Comparison of ENCODE assay signal across 30 cellular contexts in the genomic region with DNA sequence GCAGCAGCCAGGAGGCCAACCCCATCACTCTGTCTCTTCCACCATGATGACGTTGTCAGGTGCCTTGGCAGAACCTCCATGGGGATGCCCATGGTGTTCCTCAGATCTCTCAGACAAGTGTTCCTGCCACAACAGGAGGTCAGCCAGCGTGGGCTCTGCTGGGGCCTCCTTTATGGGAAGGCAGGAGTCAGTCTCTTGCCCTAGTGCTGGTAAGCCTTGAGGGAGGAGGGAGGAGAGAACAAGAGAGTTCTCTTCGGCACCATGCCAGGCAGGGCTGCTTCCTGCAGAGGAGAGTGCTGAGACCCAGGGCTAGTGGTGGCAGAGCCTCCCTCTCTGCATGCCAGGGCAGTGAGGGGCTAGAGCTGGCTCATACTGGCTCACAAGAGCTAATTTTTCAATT. TPM values are rescaled to one million over a fixed set of nuclear protein-coding genes. Genes with fewer than 3 reads are reported as not detected.
"Had no signal": no experiment of that assay in that cellular context is flagged by ENCODE, and none has a peak within 500 bp of the region (broad histone marks: within the 10 kb centered on the region; RNA-seq: fewer than 3 reads in every experiment).

No MANE protein-coding gene starts in this region.

- H3K36me3 Mint-ChIP-seq: activated naive CD8-positive, alpha-beta T cell; naive B cell had no signal

- ATAC-seq: activated CD4-positive, alpha-beta T cell treated with anti-CD3 and anti-CD28 coated beads for 36 hours; activated T-cell treated with anti-CD3 and anti-CD28 coated beads, Interleukin-2, amount 50 U/mL, for 4 hours; gastrocnemius medialis; heart left ventricle; left cardiac atrium; right lobe of liver; stimulated activated naive CD8-positive, alpha-beta T cell treated with anti-CD3 and anti-CD28 coated beads, Interleukin-15, amount 100 ng/mL, for 72 hours; upper lobe of right lung had no signal

- DNase-seq: activated B cell treated with CpG ODN at 0.5 μM for 24 hours; activated CD4-positive, alpha-beta T cell treated with anti-CD3 and anti-CD28 coated beads for 36 hours; activated CD4-positive, alpha-beta T cell treated with anti-CD3 and anti-CD28 coated beads, Interleukin-2, amount 50 U/mL, for 4 hours; activated CD8-positive, alpha-beta memory T cell treated with anti-CD3 and anti-CD28 coated beads for 24 hours; activated CD8-positive, alpha-beta memory T cell treated with anti-CD3 and anti-CD28 coated beads, Interleukin-2, amount 50 U/mL, for 4 hours; activated naive CD4-positive, alpha-beta T cell; activated T-cell treated with anti-CD3 and anti-CD28 coated beads, Interleukin-2, amount 50 U/mL, for 4 hours; adrenal gland; effector memory CD4-positive, alpha-beta T cell; esophagus squamous epithelium; gastrocnemius medialis; heart left ventricle; left cardiac atrium; mesenchymal stem cell; naive B cell; posterior cingulate gyrus; right lobe of liver; stimulated activated CD4-positive, alpha-beta T cell treated with anti-CD3 and anti-CD28 coated beads, Interleukin-1b, Interleukin-23, amount 100 ng/mL, for 48 hours; stimulated activated naive CD8-positive, alpha-beta T cell treated with anti-CD3 and anti-CD28 coated beads, Interleukin-15, amount 100 ng/mL, for 72 hours; T1000; upper lobe of right lung had no signal

- H3K27ac Mint-ChIP-seq: activated B cell treated with CpG ODN at 0.5 μM for 24 hours; activated CD4-positive, alpha-beta T cell treated with anti-CD3 and anti-CD28 coated beads for 36 hours; activated naive CD8-positive, alpha-beta T cell; activated T-helper 2 cell treated with anti-CD3 and anti-CD28 coated beads, Interferon-gamma antibody, Interleukin-2, Interleukin-4, amounts not matched to agents 10 μg/mL and 5 μg/mL and 100 μg/mL, durations not matched to agents 14 hours and 24 hours and 36 hours; dendritic cell treated with granulocyte-macrophage colony-stimulating factor and Interleukin-4, amounts not matched to agents 40 ng/mL and 50 ng/mL, for 4 days; naive B cell had no signal

- H3K4me3 ChIP-seq: adrenal gland, breast epithelium, esophagus squamous epithelium, gastrocnemius medialis, heart left ventricle, right lobe of liver, skin epidermis, thoracic aorta, upper lobe of right lung had no signal

- H3K36me3 ChIP-seq: adrenal gland, breast epithelium, esophagus squamous epithelium, gastrocnemius medialis, heart left ventricle, right lobe of liver, thoracic aorta, upper lobe of right lung had no signal

- H3K4me1 ChIP-seq: right lobe of liver had no signal

- H3K4me1 Mint-ChIP-seq: activated B cell treated with CpG ODN at 0.5 μM for 24 hours; activated CD4-positive, alpha-beta T cell treated with anti-CD3 and anti-CD28 coated beads for 36 hours; stimulated activated naive CD8-positive, alpha-beta T cell treated with anti-CD3 and anti-CD28 coated beads, Interleukin-15, amount 100 ng/mL, for 72 hours had no signal

- H3K27ac ChIP-seq: adrenal gland, breast epithelium, esophagus squamous epithelium, gastrocnemius medialis, heart left ventricle, right lobe of liver, skin epidermis, thoracic aorta, upper lobe of right lung had no signal

- H3K9me3 ChIP-seq: adrenal gland, breast epithelium, esophagus squamous epithelium, gastrocnemius medialis, heart left ventricle, right lobe of liver, thoracic aorta, upper lobe of right lung had no signal

- H3K27me3 ChIP-seq: adrenal gland, breast epithelium, esophagus squamous epithelium, gastrocnemius medialis, heart left ventricle, right lobe of liver, upper lobe of right lung had no signal

- H3K9me3 Mint-ChIP-seq: activated B cell treated with CpG ODN at 0.5 μM for 24 hours; activated T-cell treated with anti-CD3 and anti-CD28 coated beads, Interleukin-2, amount 50 U/mL, for 4 hours; activated T-helper 2 cell treated with anti-CD3 and anti-CD28 coated beads, Interferon-gamma antibody, Interleukin-2, Interleukin-4, amounts not matched to agents 10 μg/mL and 5 μg/mL and 100 μg/mL, durations not matched to agents 14 hours and 24 hours and 36 hours; dendritic cell treated with granulocyte-macrophage colony-stimulating factor and Interleukin-4, amounts not matched to agents 40 ng/mL and 50 ng/mL, for 4 days; naive B cell; stimulated activated naive CD8-positive, alpha-beta T cell treated with anti-CD3 and anti-CD28 coated beads, Interleukin-15, amount 100 ng/mL, for 72 hours had no signal

- H3K27me3 Mint-ChIP-seq: activated B cell treated with CpG ODN at 0.5 μM for 24 hours; activated CD4-positive, alpha-beta T cell treated with anti-CD3 and anti-CD28 coated beads for 36 hours; activated naive CD8-positive, alpha-beta T cell; dendritic cell treated with granulocyte-macrophage colony-stimulating factor and Interleukin-4, amounts not matched to agents 40 ng/mL and 50 ng/mL, for 4 days; naive B cell; stimulated activated naive CD8-positive, alpha-beta T cell treated with anti-CD3 and anti-CD28 coated beads, Interleukin-15, amount 100 ng/mL, for 72 hours had no signal

- H3K4me3 Mint-ChIP-seq: activated B cell treated with CpG ODN at 0.5 μM for 24 hours; activated CD4-positive, alpha-beta T cell treated with anti-CD3 and anti-CD28 coated beads for 36 hours; activated naive CD8-positive, alpha-beta T cell; activated T-cell treated with anti-CD3 and anti-CD28 coated beads, Interleukin-2, amount 50 U/mL, for 4 hours; dendritic cell treated with granulocyte-macrophage colony-stimulating factor and Interleukin-4, amounts not matched to agents 40 ng/mL and 50 ng/mL, for 4 days; stimulated activated naive CD8-positive, alpha-beta T cell treated with anti-CD3 and anti-CD28 coated beads, Interleukin-15, amount 100 ng/mL, for 72 hours had no signal

RNA-seq across cellular contexts. Expression of gene RSPH14, which starts 39.0 kb away (rescaled TPM):
- total RNA-seq: activated B cell treated with CpG ODN at 0.5 μM for 24 hours; activated T-cell treated with anti-CD3 and anti-CD28 coated beads, Interleukin-2, amount 50 U/mL, for 4 hours; activated T-helper 2 cell treated with anti-CD3 and anti-CD28 coated beads, Interferon-gamma antibody, Interleukin-2, Interleukin-4, amounts not matched to agents 10 μg/mL and 5 μg/mL and 100 μg/mL, durations not matched to agents 14 hours and 24 hours and 36 hours; astrocyte; endothelial cell of umbilical vein; esophagus squamous epithelium; gastrocnemius medialis; heart left ventricle; left cardiac atrium; right lobe of liver; T-helper 1 cell treated with Interleukin-12 subunit alpha and Interleukin-12 subunit beta and Interleukin-4 antibody, amounts not matched to agents 30 ng/mL and 1 ng/mL, for 36 hours; upper lobe of right lung had no signal

RNA-seq across cellular contexts. Expression of gene RAB36, which starts 42.5 kb away (rescaled TPM):
- total RNA-seq: activated T-helper 2 cell treated with anti-CD3 and anti-CD28 coated beads, Interferon-gamma antibody, Interleukin-2, Interleukin-4, amounts not matched to agents 10 μg/mL and 5 μg/mL and 100 μg/mL, durations not matched to agents 14 hours and 24 hours and 36 hours; T-helper 1 cell treated with Interleukin-12 subunit alpha and Interleukin-12 subunit beta and Interleukin-4 antibody, amounts not matched to agents 30 ng/mL and 1 ng/mL, for 36 hours had no signal
